8 cellular contexts compared by ENCODE assay signal in the genomic region with DNA sequence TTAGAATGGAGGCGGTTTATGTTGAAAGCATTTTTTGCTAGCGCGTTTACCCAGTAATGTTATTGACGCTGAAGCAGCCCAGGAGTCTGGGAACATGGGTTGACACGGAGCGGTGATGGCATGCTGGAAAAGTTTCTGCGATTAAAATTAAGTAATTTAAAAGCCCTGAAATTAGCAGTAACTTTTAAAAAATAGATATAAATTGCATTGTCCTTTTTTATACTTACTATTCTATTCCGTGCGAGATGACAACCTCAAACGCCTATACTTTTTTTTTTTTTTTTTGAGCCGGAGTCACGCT. TPM values are rescaled to one million over a fixed set of nuclear protein-coding genes. Genes with fewer than 3 reads are reported as not detected.
A peak's percentile ranks its signal among the peaks of the same experiment; 100 is the strongest.
DNase-seq lines count a peak whose midpoint lies in the region; ATAC-seq and TF ChIP-seq lines count a peak whose summit lies in the region.

No MANE protein-coding gene starts in this region.

- in situ Hi-C loops in ACHN (cut with HindIII; ENCODE audit: low pct_ligation_motif_present, low pct_unique_long_range_greater_than_20kb, low sequenced_read_pairs): no loop called here

- H3K27ac ChIP-seq in DND-41 (ENCODE audit: low read length) (peak overlapping the region; percentile 74), RWPE1 (peak overlapping the region; percentile 87), esophagus squamous epithelium (peak overlapping the region; percentile 84 to 95 (median 92))

- no peak for TF ChIP-seq POLR2A in esophagus squamous epithelium (IDR thresholded peaks at IDR 0.05)

- peak overlapping the region; percentile 65 for H3K4me2 ChIP-seq in DND-41 (ENCODE audit: insufficient read depth, low read length)

- peak overlapping the region; percentile 70 for H2AFZ ChIP-seq in DND-41 (ENCODE audit: low read depth, low read length)

- peaks cover 11% of the 10 kb centered on the region for H3K4me1 Mint-ChIP-seq in progenitor cell of endocrine pancreas (ENCODE audit: low read depth)

- H3K79me2 ChIP-seq in DND-41 (ENCODE audit: insufficient read depth, low read length): peaks cover 42% of the 10 kb centered on the region

- intact Hi-C loops in esophagus squamous epithelium (cut with DNase I): no loop called here

- POLR2A ChIA-PET in RWPE1 (lab: Yijun Ruan, JAX; ENCODE audit: low non-redundant PET): no interaction called here

- H3K4me3 Mint-ChIP-seq in progenitor cell of endocrine pancreas (ENCODE audit: low read depth): peak overlapping the region; percentile 92

- DNase-seq in DND-41 (no peak), RWPE1 (ENCODE audit: low spot score) (no peak), esophagus squamous epithelium (lab: John Stamatoyannopoulos, UW) (no peak), progenitor cell of endocrine pancreas (ENCODE audit: low spot score, unreplicated experiment) (no peak), ACHN (no peak), SHP77 treated with DMSO at 0.1 percent for 48 hours (lab: John Stamatoyannopoulos, UW) (no peak), LoVo (ENCODE audit: low spot score) (no peak)

- ATAC-seq in DND-41 (ENCODE audit: insufficient read depth, low read depth) (no peak), HG03039 (IDR thresholded peaks at IDR 0.05; ENCODE audit: unreplicated experiment) (no peak)

- TF ChIP-seq CTCF in DND-41 (IDR thresholded peaks at IDR 0.05; ENCODE audit: borderline replicate concordance, extremely low read depth, low read length, poor library complexity, severe bottlenecking) (no peak), RWPE1 (conservative IDR thresholded peaks at IDR 0.05; ENCODE audit: low read depth) (no peak), esophagus squamous epithelium (IDR thresholded peaks at IDR 0.05) (no peak), progenitor cell of endocrine pancreas (IDR thresholded peaks at IDR 0.05; ENCODE audit: unreplicated experiment) (no peak)

- H3K27ac Mint-ChIP-seq in progenitor cell of endocrine pancreas: no peak overlapping the region

- H3K9me3 ChIP-seq in DND-41 (ENCODE audit: insufficient read depth, low read length, severe bottlenecking) (no peaks in the 10 kb centered on the region), esophagus squamous epithelium (no peaks in the 10 kb centered on the region)

- WGBS in esophagus squamous epithelium, 2 donors: 3% methylated on average over 12 of the region's 12 CpGs

- H3K27me3 ChIP-seq in DND-41 (ENCODE audit: insufficient read depth, low read length, poor library complexity): no peaks in the 10 kb centered on the region
- no peaks in the 10 kb centered on the region for H3K27me3 ChIP-seq in esophagus squamous epithelium

- peak overlapping the region; percentile 57 for H3K9ac ChIP-seq in DND-41 (ENCODE audit: low read depth, low read length)

- no peaks in the 10 kb centered on the region for H3K27me3 Mint-ChIP-seq in progenitor cell of endocrine pancreas

- H3K4me1 ChIP-seq in DND-41 (ENCODE audit: insufficient read depth, low read length) (peaks cover 37% of the 10 kb centered on the region), esophagus squamous epithelium (peaks cover 8 to 37% (median 18%) of the 10 kb centered on the region in 3 donors)

- CTCF ChIA-PET in RWPE1 (lab: Yijun Ruan, JAX): no interaction called here

- H3K4me3 ChIP-seq in DND-41 (ENCODE audit: low read depth in 1 of 2, low read length in 2 of 2) (peak overlapping the region; percentile 15 to 81; a peak in 3 of 4 replicates), esophagus squamous epithelium (peak overlapping the region; percentile 53 to 97 (median 84))

- no peaks in the 10 kb centered on the region for H3K9me3 Mint-ChIP-seq in progenitor cell of endocrine pancreas (ENCODE audit: low read depth)

- peaks cover 17% of the 10 kb centered on the region for H4K20me1 ChIP-seq in DND-41 (ENCODE audit: insufficient read depth, low read length)

- H3K36me3 ChIP-seq in DND-41 (ENCODE audit: insufficient read depth, low read length) (peaks cover 25% of the 10 kb centered on the region), esophagus squamous epithelium (peaks cover 0 to 21% (median 0%) of the 10 kb centered on the region in 3 donors)

- H3K36me3 Mint-ChIP-seq in progenitor cell of endocrine pancreas (ENCODE audit: insufficient read depth): peaks cover 10% of the 10 kb centered on the region

RNA-seq across cellular contexts. Expression of gene ZNF160, which starts 0.6 kb away (rescaled TPM):
- total RNA-seq in esophagus squamous epithelium: 10 to 100 TPM; 11.7 to 36.6 (median 13.5) TPM
- total RNA-seq in progenitor cell of endocrine pancreas: 51.0 and 53.8 TPM in 2 replicates

RNA-seq across cellular contexts. Expression of gene ZNF415, which starts 28.9 kb away (rescaled TPM):
- total RNA-seq in esophagus squamous epithelium (1 to 10 TPM in 2 of 4 donors, under 1 TPM in 2; 0.26 to 4.6 (median 1.3) TPM), progenitor cell of endocrine pancreas (13.6 and 18.1 TPM in 2 replicates)

RNA-seq across cellular contexts. Expression of gene ZNF347, which starts 55.0 kb away (rescaled TPM):
- total RNA-seq in esophagus squamous epithelium (1 to 10 TPM; 1.4 to 8.4 (median 3.1) TPM), progenitor cell of endocrine pancreas (17.2 and 18.3 TPM in 2 replicates)

RNA-seq across cellular contexts. Expression of gene ERVV-2, which starts 59.3 kb away (rescaled TPM):
- total RNA-seq in esophagus squamous epithelium (not detected), progenitor cell of endocrine pancreas (not detected in 2 replicates)
